ENCODE assay signal across 8 cellular contexts in the genomic region with DNA sequence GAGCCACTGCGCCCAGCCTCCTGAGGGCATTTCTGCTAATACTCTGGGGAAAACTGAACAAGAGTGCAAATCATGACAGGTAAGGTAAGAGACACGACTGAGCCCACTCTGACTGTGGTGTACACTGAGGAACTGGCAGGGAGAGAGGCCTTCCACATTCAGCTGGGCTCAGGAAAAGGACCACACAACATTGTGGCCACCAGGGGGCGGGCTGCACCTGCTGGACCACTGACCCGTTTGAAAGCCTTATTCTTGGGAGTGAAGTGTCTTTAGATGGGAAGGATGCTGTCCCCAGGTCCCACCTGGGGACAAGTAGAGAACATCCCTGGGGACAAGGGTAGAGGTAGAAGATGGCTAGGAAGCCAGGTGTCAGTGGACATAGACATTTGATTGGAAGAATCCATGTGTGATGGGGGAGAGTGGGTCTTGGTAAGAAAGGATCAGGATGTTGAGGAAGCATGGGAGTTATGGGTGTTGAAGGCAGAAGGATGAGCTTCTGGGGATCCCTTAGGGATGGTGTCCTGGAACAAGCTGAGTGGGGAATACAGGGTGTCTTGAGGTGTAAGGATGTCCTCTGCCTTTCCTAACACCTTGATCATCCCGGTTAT. TPM values are rescaled to one million over a fixed set of nuclear protein-coding genes. Genes with fewer than 3 reads are reported as not detected.
DNase-seq lines count a peak whose midpoint lies in the region; ATAC-seq and TF ChIP-seq lines count a peak whose summit lies in the region.

No MANE protein-coding gene starts in this region.

- H3K9me3 Mint-ChIP-seq in endothelial cell (ENCODE audit: unreplicated experiment), result no peaks in the 10 kb centered on the region

- peaks cover 12% of the 10 kb centered on the region for H3K4me1 Mint-ChIP-seq in endothelial cell (ENCODE audit: unreplicated experiment)

- ATAC-seq in HG02759 (IDR thresholded peaks at IDR 0.05; ENCODE audit: unreplicated experiment) (peak; percentile 60), HG03175 (IDR thresholded peaks at IDR 0.05; ENCODE audit: unreplicated experiment) (no peak)

- DNase-seq in DMS114 treated with DMSO at 0.1 percent for 48 hours (lab: John Stamatoyannopoulos, UW; ENCODE audit: unreplicated experiment) (peak; percentile 15), NOMO-1 treated with DMSO at 0.1 percent for 48 hours (lab: John Stamatoyannopoulos, UW; ENCODE audit: unreplicated experiment) (peak; percentile 52), endothelial cell (ENCODE audit: low spot score) (peak; percentile 89), mucosa of gallbladder (ENCODE audit: low spot score) (peak; percentile 87)
- DNase-seq in activated CD8-positive, alpha-beta memory T cell treated with anti-CD3 and anti-CD28 coated beads, Interleukin-2, amount 50 U/mL, for 4 hours, result peak; percentile 76
- peak; percentile 90 for DNase-seq in stimulated activated CD8-positive, alpha-beta memory T cell treated with anti-CD3 and anti-CD28 coated beads, Interleukin-4, amount 100 ng/mL, for 48 hours

- H3K36me3 Mint-ChIP-seq in endothelial cell (ENCODE audit: low read depth, unreplicated experiment), result peaks cover 6% of the 10 kb centered on the region

- peak overlapping the region; percentile 43 for H3K4me3 Mint-ChIP-seq in endothelial cell (ENCODE audit: unreplicated experiment)

- peak; percentile 96 for TF ChIP-seq CTCF in endothelial cell (IDR thresholded peaks at IDR 0.05; ENCODE audit: unreplicated experiment)

- peaks cover 13% of the 10 kb centered on the region for H3K27me3 Mint-ChIP-seq in endothelial cell (ENCODE audit: unreplicated experiment)

- H3K27ac Mint-ChIP-seq in endothelial cell (ENCODE audit: unreplicated experiment), result no peak overlapping the region

RNA-seq across cellular contexts. Expression of a gene that starts 6.2 kb away (rescaled TPM):
- 71.4 TPM for total RNA-seq in endothelial cell (ENCODE audit: unreplicated experiment)
- total RNA-seq in mucosa of gallbladder, result 176 TPM

Comparison
In these comparisons a context has a peak if more than half of its experiments do, and no peak if none do; other contexts are left out.
1. DNase-seq: peak in every context shown above with its lines; median percentile 90 in stimulated activated CD8-positive, alpha-beta memory T cell treated with anti-CD3 and anti-CD28 coated beads, Interleukin-4, amount 100 ng/mL, for 48 hours; 89 in endothelial cell; 87 in mucosa of gallbladder; 76 in activated CD8-positive, alpha-beta memory T cell treated with anti-CD3 and anti-CD28 coated beads, Interleukin-2, amount 50 U/mL, for 4 hours; 52 in NOMO-1 treated with DMSO at 0.1 percent for 48 hours; 15 in DMS114 treated with DMSO at 0.1 percent for 48 hours.